In genomic region chr6:50952092-50952932, GRCh38 we compare ENCODE assay signal across 14 cellular contexts.
DNase-seq lines count a peak whose midpoint lies in the region; ATAC-seq, FAIRE-seq and TF ChIP-seq lines count a peak whose summit lies in the region.
"Had no signal": no experiment of that assay in that cellular context is flagged by ENCODE, and none has a peak within 500 bp of the region (broad histone marks: within the 10 kb centered on the region; RNA-seq: fewer than 3 reads in every experiment).

No MANE protein-coding gene starts in this region.

- CTCF ChIA-PET in GM12878 (lab: Yijun Ruan, JAX): no interaction called here

- H3K4me2 ChIP-seq in GM12878 (ENCODE audit: control insufficient read depth, insufficient read depth): no peak overlapping the region
- peak overlapping the region; percentile 50 for H3K4me2 ChIP-seq in neural progenitor cell

- BruUV-seq in GM12878 (replicated peaks; lab: Mats Ljungman, UMichigan): no TSS peak

- SMC1A ChIA-PET in GM12878 (lab: Charles Lee; ENCODE audit: uncharacterized antibody, unreplicated experiment): no interaction called here

- H3K9me3 ChIP-seq in GM12878 (replicated peaks; ENCODE audit: control insufficient read depth, insufficient read depth, low read length) (no peaks in the 10 kb centered on the region), neural progenitor cell (ENCODE audit: low read depth) (no peaks in the 10 kb centered on the region)
- H3K9me3 ChIP-seq: heart left ventricle, tibial artery had no signal

- H3K27me3 ChIP-seq in GM12878 (replicated peaks in 1 of 2; ENCODE audit: control insufficient read depth in 2 of 2, insufficient read depth in 2 of 2, low read length in 1 of 2) (no peaks in the 10 kb centered on the region), neural progenitor cell (no peaks in the 10 kb centered on the region)
- H3K27me3 ChIP-seq: heart left ventricle, tibial artery had no signal

- intact Hi-C loops in GM12878 (cut with micrococcal nuclease; ENCODE audit: unreplicated experiment): loop anchor here (2.0 kb wide), 1 partner anchor 14 kb away; no protein-coding TSS in a partner anchor

- no peak overlapping the region for H3K27ac ChIP-seq in GM12878 (ENCODE audit: control insufficient read depth, insufficient read depth)
- H3K27ac ChIP-seq in neural progenitor cell: peak overlapping the region; percentile 49
- H3K27ac ChIP-seq: heart left ventricle, tibial artery had no signal

- in situ Hi-C loops in GM12878 (cut with MboI): no loop called here

- no peaks in the 10 kb centered on the region for H3K4me1 ChIP-seq in GM12878 (ENCODE audit: control insufficient read depth, insufficient read depth, low read length)
- H3K4me1 ChIP-seq in neural progenitor cell: peaks cover 21% of the 10 kb centered on the region
- H3K4me1 ChIP-seq: heart left ventricle, tibial artery had no signal

- FAIRE-seq in GM12878 (lab: Jason Lieb, UNC): no peak

- DNase-seq in HT1080 (ENCODE audit: low read depth): peak; percentile 3
- no peak for DNase-seq in GM12878 (ENCODE audit: low read depth, low spot score)
- peak; percentile 16 for DNase-seq in neural progenitor cell (ENCODE audit: low spot score)
- DNase-seq in NOMO-1 (lab: John Stamatoyannopoulos, UW; ENCODE audit: unreplicated experiment in 2 of 2): no peak
- no peak for DNase-seq in activated T-cell treated with anti-CD3 and anti-CD28 coated beads, Interleukin-2, amount 50 U/mL, for 72 hours
- DNase-seq: activated CD4-positive, alpha-beta T cell treated with anti-CD3 and anti-CD28 coated beads for 4 hours; activated naive CD4-positive, alpha-beta T cell treated with Interleukin-2 at 50 U/mL for 16 hours; cortex of kidney; heart left ventricle; NCI-H1694; posterior cingulate gyrus; tibial artery had no signal

- H3K9ac ChIP-seq in GM12878 (ENCODE audit: control insufficient read depth, insufficient read depth, low read length) (no peak overlapping the region), neural progenitor cell (no peak overlapping the region)

- POLR2A ChIA-PET in GM12878 (lab: Charles Lee): no interaction called here

- 21% methylated on average over 7 of the region's 7 CpGs for WGBS in GM12878 (ENCODE audit: insufficient coverage, insufficient replicate concordance, low lambda C conversion rate, missing lambda C conversion rate)

- H3F3A ChIP-seq in neural progenitor cell (ENCODE audit: low read depth): peaks cover 12% of the 10 kb centered on the region

- H3K36me3 Mint-ChIP-seq in neural progenitor cell: no peaks in the 10 kb centered on the region
- H3K36me3 Mint-ChIP-seq in activated T-cell treated with anti-CD3 and anti-CD28 coated beads, Interleukin-2, amount 50 U/mL, for 72 hours (ENCODE audit: insufficient read depth in 2 of 2): no peaks in the 10 kb centered on the region

- TF ChIP-seq RAD21 in GM12878 (IDR thresholded peaks at IDR 0.05; ENCODE audit: insufficient read depth, low read depth, low read length): no peak

- H3K4me3 ChIP-seq in GM12878 (no peak overlapping the region), neural progenitor cell (peak overlapping the region; percentile 7)
- H3K4me3 ChIP-seq: heart left ventricle, tibial artery had no signal

- no peak for TF ChIP-seq POLR2A in GM12878 (IDR thresholded peaks at IDR 0.05; ENCODE audit: low read depth, low read length)

- H3K4me1 Mint-ChIP-seq in neural progenitor cell: peaks cover 10% of the 10 kb centered on the region
- no peaks in the 10 kb centered on the region for H3K4me1 Mint-ChIP-seq in activated T-cell treated with anti-CD3 and anti-CD28 coated beads, Interleukin-2, amount 50 U/mL, for 72 hours (ENCODE audit: low read depth)

- peak; percentile 57 for ATAC-seq in GM18861 (IDR thresholded peaks at IDR 0.05; ENCODE audit: unreplicated experiment)
- ATAC-seq in GM12878: peak; percentile 84
- no peak for ATAC-seq in GM18873 (IDR thresholded peaks at IDR 0.05; ENCODE audit: low FRiP score, unreplicated experiment)
- no peak for ATAC-seq in activated T-cell treated with anti-CD3 and anti-CD28 coated beads, Interleukin-2, amount 50 U/mL, for 72 hours (replicated peaks in 1 of 2)
- ATAC-seq: heart left ventricle had no signal

- no peak overlapping the region for H3K4me3 Mint-ChIP-seq in neural progenitor cell
- H3K4me3 Mint-ChIP-seq in activated T-cell treated with anti-CD3 and anti-CD28 coated beads, Interleukin-2, amount 50 U/mL, for 72 hours: no peak overlapping the region

- H4K20me1 ChIP-seq in GM12878 (ENCODE audit: control insufficient read depth, insufficient read depth): no peaks in the 10 kb centered on the region
- H4K20me1 ChIP-seq in neural progenitor cell (ENCODE audit: low read depth): no peaks in the 10 kb centered on the region

- H2AFZ ChIP-seq in GM12878 (ENCODE audit: control insufficient read depth, low read depth, low read length) (no peak overlapping the region), neural progenitor cell (replicated peaks) (peak overlapping the region; percentile 64)

- no peaks in the 10 kb centered on the region for H3K36me3 ChIP-seq in GM12878 (ENCODE audit: control insufficient read depth in 2 of 2, insufficient read depth in 2 of 2, low read length in 1 of 2)
- no peaks in the 10 kb centered on the region for H3K36me3 ChIP-seq in neural progenitor cell
- H3K36me3 ChIP-seq: heart left ventricle, tibial artery had no signal

- H3K79me2 ChIP-seq in GM12878 (ENCODE audit: control insufficient read depth, insufficient read depth, low read length) (no peaks in the 10 kb centered on the region), neural progenitor cell (ENCODE audit: low read depth) (no peaks in the 10 kb centered on the region)

- RAD21 ChIA-PET in GM12878 (lab: Charles Lee; ENCODE audit: unreplicated experiment): no interaction called here

- H3K27me3 Mint-ChIP-seq in neural progenitor cell (ENCODE audit: insufficient read depth, low read depth): no peaks in the 10 kb centered on the region
- H3K27me3 Mint-ChIP-seq in activated T-cell treated with anti-CD3 and anti-CD28 coated beads, Interleukin-2, amount 50 U/mL, for 72 hours (ENCODE audit: low read depth): no peaks in the 10 kb centered on the region

- no peak for TF ChIP-seq EP300 in GM12878 (IDR thresholded peaks at IDR 0.05; ENCODE audit: borderline replicate concordance in 1 of 2, control insufficient read depth in 1 of 2, low read depth in 2 of 2, low read length in 2 of 2)

- TF ChIP-seq CTCF in GM12878 (IDR thresholded peaks at IDR 0.05 in 2 of 3, conservative IDR thresholded peaks at IDR 0.05 in 1 of 3; ENCODE audit: control insufficient read depth in 2 of 3, extremely low read depth in 1 of 3, insufficient read depth in 1 of 3, low read depth in 3 of 3, low read length in 3 of 3): no peak
- TF ChIP-seq CTCF in neural progenitor cell (IDR thresholded peaks at IDR 0.05): no peak

- H3K27ac Mint-ChIP-seq in neural progenitor cell: no peak overlapping the region
- H3K27ac Mint-ChIP-seq in activated T-cell treated with anti-CD3 and anti-CD28 coated beads, Interleukin-2, amount 50 U/mL, for 72 hours: no peak overlapping the region

- no peaks in the 10 kb centered on the region for H3K9me3 Mint-ChIP-seq in neural progenitor cell
- peaks cover 0 to 2% of the 10 kb centered on the region in 2 donors for H3K9me3 Mint-ChIP-seq in activated T-cell treated with anti-CD3 and anti-CD28 coated beads, Interleukin-2, amount 50 U/mL, for 72 hours

TF ChIP-seq in GM12878, 131 proteins besides CTCF, POLR2A, EP300 and RAD21 (continues in another document):
- TF ChIP-seq IKZF2 (IDR thresholded peaks at IDR 0.05) (no peak), YBX1 (IDR thresholded peaks at IDR 0.05) (no peak), ZNF24 (IDR thresholded peaks at IDR 0.05) (no peak), RCOR1 (conservative IDR thresholded peaks at IDR 0.05; ENCODE audit: low read depth, low read length) (no peak), CHD4 (IDR thresholded peaks at IDR 0.05) (no peak), ELK1 (IDR thresholded peaks at IDR 0.05; ENCODE audit: low read depth, low read length) (no peak), NFYA (IDR thresholded peaks at IDR 0.05; ENCODE audit: borderline replicate concordance, low read depth, low read length) (no peak), SUPT20H (IDR thresholded peaks at IDR 0.05; ENCODE audit: borderline replicate concordance, control insufficient read depth, low read depth, low read length) (no peak), MXI1 (IDR thresholded peaks at IDR 0.05; ENCODE audit: low read depth, low read length) (no peak), ASH2L (IDR thresholded peaks at IDR 0.05; ENCODE audit: borderline replicate concordance, low read depth) (no peak), MEF2B (IDR thresholded peaks at IDR 0.05; ENCODE audit: partially characterized antibody, poor library complexity, severe bottlenecking) (peak; percentile 34)
- TF ChIP-seq, protein P1, sequence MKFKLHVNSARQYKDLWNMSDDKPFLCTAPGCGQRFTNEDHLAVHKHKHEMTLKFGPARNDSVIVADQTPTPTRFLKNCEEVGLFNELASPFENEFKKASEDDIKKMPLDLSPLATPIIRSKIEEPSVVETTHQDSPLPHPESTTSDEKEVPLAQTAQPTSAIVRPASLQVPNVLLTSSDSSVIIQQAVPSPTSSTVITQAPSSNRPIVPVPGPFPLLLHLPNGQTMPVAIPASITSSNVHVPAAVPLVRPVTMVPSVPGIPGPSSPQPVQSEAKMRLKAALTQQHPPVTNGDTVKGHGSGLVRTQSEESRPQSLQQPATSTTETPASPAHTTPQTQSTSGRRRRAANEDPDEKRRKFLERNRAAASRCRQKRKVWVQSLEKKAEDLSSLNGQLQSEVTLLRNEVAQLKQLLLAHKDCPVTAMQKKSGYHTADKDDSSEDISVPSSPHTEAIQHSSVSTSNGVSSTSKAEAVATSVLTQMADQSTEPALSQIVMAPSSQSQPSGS (IDR thresholded peaks at IDR 0.05; ENCODE audit: low read length): no peak
- TF ChIP-seq, protein P2, sequence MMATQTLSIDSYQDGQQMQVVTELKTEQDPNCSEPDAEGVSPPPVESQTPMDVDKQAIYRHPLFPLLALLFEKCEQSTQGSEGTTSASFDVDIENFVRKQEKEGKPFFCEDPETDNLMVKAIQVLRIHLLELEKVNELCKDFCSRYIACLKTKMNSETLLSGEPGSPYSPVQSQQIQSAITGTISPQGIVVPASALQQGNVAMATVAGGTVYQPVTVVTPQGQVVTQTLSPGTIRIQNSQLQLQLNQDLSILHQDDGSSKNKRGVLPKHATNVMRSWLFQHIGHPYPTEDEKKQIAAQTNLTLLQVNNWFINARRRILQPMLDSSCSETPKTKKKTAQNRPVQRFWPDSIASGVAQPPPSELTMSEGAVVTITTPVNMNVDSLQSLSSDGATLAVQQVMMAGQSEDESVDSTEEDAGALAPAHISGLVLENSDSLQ (IDR thresholded peaks at IDR 0.05): 0 out of 2 replicates have a peak, but pooled peaks have one; percentile 19

Comparison
In these comparisons a context has a peak if more than half of its experiments do, and no peak if none do; other contexts are left out.
1. ATAC-seq: peak in GM18861 (single experiment) and GM12878 (single experiment); none in GM18873 (single experiment) and activated T-cell treated with anti-CD3 and anti-CD28 coated beads, Interleukin-2, amount 50 U/mL, for 72 hours (0 of 2).
2. DNase-seq: peak in HT1080 (single experiment) and neural progenitor cell (single experiment); none in GM12878 (single experiment), NOMO-1 (0 of 2) and activated T-cell treated with anti-CD3 and anti-CD28 coated beads, Interleukin-2, amount 50 U/mL, for 72 hours (0 of 2).